ENCODE assay signal across 16 cellular contexts in the genomic region with DNA sequence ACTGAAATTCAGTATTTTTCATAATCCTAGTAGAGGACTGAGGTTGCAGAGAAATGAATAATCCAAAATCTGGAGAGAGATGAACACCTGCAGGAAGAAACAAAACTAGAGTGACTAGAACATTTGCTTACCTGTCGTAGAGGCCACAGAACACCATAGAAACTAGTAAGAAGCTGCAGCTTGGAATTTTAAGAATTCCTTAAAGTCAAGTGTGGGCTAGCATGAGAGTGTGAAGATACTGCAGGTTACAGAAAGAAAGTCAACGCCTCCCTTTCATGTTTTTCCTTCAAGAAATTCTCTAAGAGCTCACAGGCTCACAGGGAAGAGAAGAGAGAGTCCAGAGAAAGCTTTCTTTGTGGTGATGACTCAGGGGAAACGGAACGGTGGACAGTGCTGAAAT.
DNase-seq lines count a peak whose midpoint lies in the region; ATAC-seq and TF ChIP-seq lines count a peak whose summit lies in the region.
"Had no signal": no experiment of that assay in that cellular context is flagged by ENCODE, and none has a peak within 500 bp of the region (broad histone marks: within the 10 kb centered on the region; RNA-seq: fewer than 3 reads in every experiment).

No MANE protein-coding gene starts in this region.

- H4K91ac ChIP-seq in H9 (ENCODE audit: insufficient read length, low read depth, low read length) (no peak overlapping the region), trophoblast cell (ENCODE audit: low read depth, low read length) (no peak overlapping the region)

- no peak overlapping the region for H3T11ph ChIP-seq in H9 (ENCODE audit: low read length)

- H3K4ac ChIP-seq in H9 (ENCODE audit: low read depth, low read length) (no peak overlapping the region), trophoblast cell (ENCODE audit: low read depth, low read length) (no peak overlapping the region)

- H3K27ac Mint-ChIP-seq in H9 (peak overlapping the region in 2 of 3 experiments; percentile 2 to 94; a peak in 3 of 7 replicates), mesothelial cell of epicardium (peak overlapping the region; percentile 41), T-cell (no peak overlapping the region)
- H3K27ac Mint-ChIP-seq: CD4-positive, alpha-beta T cell had no signal

- no TSS peak for BruUV-seq in PC-9 (replicated peaks; lab: Mats Ljungman, UMichigan)

- H3K56ac ChIP-seq in H9 (ENCODE audit: insufficient read length, low read depth, low read length) = no peak overlapping the region

- H3K9me3 ChIP-seq in H9 (ENCODE audit: control insufficient read depth, low read depth, low read length) = peaks cover 4% of the 10 kb centered on the region
- no peaks in the 10 kb centered on the region for H3K9me3 ChIP-seq in PC-9 (ENCODE audit: insufficient read depth, low read depth)
- no peaks in the 10 kb centered on the region for H3K9me3 ChIP-seq in trophoblast cell (ENCODE audit: insufficient read depth, low read depth, low read length)

- no peaks in the 10 kb centered on the region for H3K23me2 ChIP-seq in H9 (ENCODE audit: insufficient read length, low read depth, low read length, poor library complexity, severe bottlenecking)

- WGBS in H9 (ENCODE audit: extremely low coverage, insufficient read length, low lambda C conversion rate) = no CpG with 5 or more reads among the region's 4 CpGs
- no CpG with 5 or more reads among the region's 4 CpGs for WGBS in trophoblast cell (ENCODE audit: extremely low coverage, insufficient coverage, insufficient read length)

- no peaks in the 10 kb centered on the region for H3K79me2 ChIP-seq in H9 (ENCODE audit: insufficient read depth, low read length)
- no peaks in the 10 kb centered on the region for H3K79me2 ChIP-seq in PC-9 (ENCODE audit: low read depth)
- no peaks in the 10 kb centered on the region for H3K79me2 ChIP-seq in trophoblast cell (ENCODE audit: control insufficient read depth, insufficient read depth, low read length, poor library complexity)

- H2BK12ac ChIP-seq in H9 (ENCODE audit: insufficient read length, low read depth, low read length) (no peak overlapping the region), trophoblast cell (ENCODE audit: low read length) (no peak overlapping the region)

- H3K36me3 Mint-ChIP-seq in H9 (ENCODE audit: insufficient read depth in 1 of 3, low read depth in 3 of 3) = peaks cover 2 to 15% (median 7%) of the 10 kb centered on the region in 3 experiments; a peak in 5 of 7 replicates
- no peaks in the 10 kb centered on the region for H3K36me3 Mint-ChIP-seq in mesothelial cell of epicardium
- no peaks in the 10 kb centered on the region for H3K36me3 Mint-ChIP-seq in T-cell

- H2BK15ac ChIP-seq in H9 (ENCODE audit: low read depth, low read length) = no peak overlapping the region

- H3K79me1 ChIP-seq in H9 (ENCODE audit: insufficient read depth, low read depth, low read length, poor library complexity, severe bottlenecking) (no peaks in the 10 kb centered on the region), trophoblast cell (ENCODE audit: low read length) (no peaks in the 10 kb centered on the region)

- H3K4me3 ChIP-seq in PC-9 (no peak overlapping the region), epithelial cell of esophagus (ENCODE audit: low read length) (no peak overlapping the region), trophoblast cell (ENCODE audit: low read depth, low read length) (no peak overlapping the region)
- H3K4me3 ChIP-seq: BLaER1 treated with 17β-estradiol and CSF1 and Interleukin-3, amounts not matched to agents 10 nM and 100 nM had no signal

- intact Hi-C loops in PC-9 (cut with micrococcal nuclease; ENCODE audit: unreplicated experiment) = no loop called here

- CTCF ChIA-PET in PC-9 (lab: Charles Lee) (no interaction called here), T-cell (lab: Charles Lee) (no interaction called here)

- no peak overlapping the region for H3K27ac ChIP-seq in H9 (ENCODE audit: insufficient read length, low read depth, low read length)
- no peak overlapping the region for H3K27ac ChIP-seq in PC-9
- H3K27ac ChIP-seq in substantia nigra (ENCODE audit: low read depth, low read length, poor library complexity, severe bottlenecking) = no peak overlapping the region
- H3K27ac ChIP-seq in trophoblast cell (ENCODE audit: low read depth, low read length) = no peak overlapping the region
- H3K27ac ChIP-seq: BLaER1 treated with 17β-estradiol and CSF1 and Interleukin-3, amounts not matched to agents 10 nM and 100 nM had no signal

- peaks cover 18 to 20% of the 10 kb centered on the region in 2 experiments; a peak in 4 of 5 replicates for H3K9me3 Mint-ChIP-seq in H9
- peaks cover 34% of the 10 kb centered on the region for H3K9me3 Mint-ChIP-seq in mesothelial cell of epicardium
- H3K9me3 Mint-ChIP-seq in T-cell = peaks cover 9 to 16% (median 10%) of the 10 kb centered on the region in 3 donors

- H2BK5ac ChIP-seq in H9 (ENCODE audit: insufficient read length, low read length) (no peak overlapping the region), trophoblast cell (ENCODE audit: low read depth, low read length, poor library complexity) (no peak overlapping the region)

- H4K8ac ChIP-seq in H9 (replicated peaks; ENCODE audit: insufficient read length, low read depth, low read length) (no peak overlapping the region), trophoblast cell (ENCODE audit: low read depth, low read length) (no peak overlapping the region)

- H3K18ac ChIP-seq in H9 (ENCODE audit: insufficient read length, low read depth, low read length) (no peak overlapping the region), trophoblast cell (ENCODE audit: low read length) (no peak overlapping the region)

- H3K9ac ChIP-seq in H9 (ENCODE audit: extremely low read depth, insufficient read length, low read length) = no peak overlapping the region
- H3K9ac ChIP-seq in trophoblast cell (ENCODE audit: low read length) = no peak overlapping the region
- H3K9ac ChIP-seq: BLaER1 treated with 17β-estradiol and CSF1 and Interleukin-3, amounts not matched to agents 10 nM and 100 nM had no signal

- no peak for TF ChIP-seq CTCF in H9 (conservative IDR thresholded peaks at IDR 0.05)
- TF ChIP-seq CTCF in PC-9 (conservative IDR thresholded peaks at IDR 0.05) = no peak
- TF ChIP-seq CTCF in epithelial cell of esophagus (IDR thresholded peaks at IDR 0.05; ENCODE audit: insufficient read depth, low read depth, low read length, missing control alignments) = no peak
- TF ChIP-seq CTCF in mesothelial cell of epicardium (IDR thresholded peaks at IDR 0.05; ENCODE audit: unreplicated experiment) = no peak

- H4K5ac ChIP-seq in H9 (ENCODE audit: insufficient read length, low read depth, low read length) = no peak overlapping the region

- no peak overlapping the region for H4K12ac ChIP-seq in trophoblast cell (ENCODE audit: low read depth, low read length)

- no peak for ATAC-seq in HG02798 (IDR thresholded peaks at IDR 0.05; ENCODE audit: poor library complexity, unreplicated experiment)
- no peak for ATAC-seq in T-cell (replicated peaks in 1 of 4)
- ATAC-seq: HCT116, HepG2 had no signal

- H3K4me2 ChIP-seq in H9 (ENCODE audit: insufficient read depth, insufficient read length, low read length) = no peak overlapping the region
- no peak overlapping the region for H3K4me2 ChIP-seq in PC-9
- H3K4me2 ChIP-seq in trophoblast cell (ENCODE audit: low read length) = no peak overlapping the region
- H3K4me2 ChIP-seq: BLaER1 treated with 17β-estradiol and CSF1 and Interleukin-3, amounts not matched to agents 10 nM and 100 nM had no signal

- H3K36me3 ChIP-seq in PC-9 (ENCODE audit: low read depth) = no peaks in the 10 kb centered on the region
- no peaks in the 10 kb centered on the region for H3K36me3 ChIP-seq in trophoblast cell (ENCODE audit: control insufficient read depth in 1 of 2, insufficient read depth in 2 of 2, low read length in 2 of 2)
- H3K36me3 ChIP-seq: BLaER1 treated with 17β-estradiol and CSF1 and Interleukin-3, amounts not matched to agents 10 nM and 100 nM had no signal

- POLR2A ChIA-PET in PC-9 (lab: Charles Lee; ENCODE audit: unreplicated experiment) (interaction anchor here (0.7 kb wide), 1 partner anchor 29 kb away, joined by 6 read pairs; no protein-coding TSS in a partner anchor), T-cell (lab: Charles Lee) (no interaction called here)

- H2BK120ac ChIP-seq in H9 (ENCODE audit: low read depth, low read length, poor library complexity, severe bottlenecking) (no peak overlapping the region), trophoblast cell (ENCODE audit: insufficient read depth, low read length, poor library complexity) (no peak overlapping the region)

- H3F3A ChIP-seq in PC-9 (ENCODE audit: insufficient read depth, low read depth) = no peaks in the 10 kb centered on the region

- H4K20me1 ChIP-seq in H9 (ENCODE audit: control insufficient read depth, insufficient read depth, insufficient read length) (no peaks in the 10 kb centered on the region), PC-9 (ENCODE audit: insufficient read depth) (no peaks in the 10 kb centered on the region)
- H4K20me1 ChIP-seq: BLaER1 treated with 17β-estradiol and CSF1 and Interleukin-3, amounts not matched to agents 10 nM and 100 nM had no signal

- H3K4me1 ChIP-seq in H9 (ENCODE audit: insufficient read depth, low read length) = no peaks in the 10 kb centered on the region; the same call in 1 of the 2 replicates
- no peaks in the 10 kb centered on the region for H3K4me1 ChIP-seq in PC-9 (replicated peaks; ENCODE audit: insufficient read depth)
- H3K4me1 ChIP-seq in trophoblast cell (ENCODE audit: control insufficient read depth in 1 of 2, insufficient read depth in 2 of 2, low read length in 2 of 2) = no peaks in the 10 kb centered on the region
- H3K4me1 ChIP-seq: BLaER1 treated with 17β-estradiol and CSF1 and Interleukin-3, amounts not matched to agents 10 nM and 100 nM had no signal

- H2BK20ac ChIP-seq in H9 (ENCODE audit: low read depth, low read length, poor library complexity, severe bottlenecking) = no peak overlapping the region

- no peak overlapping the region for H3K14ac ChIP-seq in H9 (ENCODE audit: insufficient read depth, low read length)
- H3K14ac ChIP-seq in trophoblast cell (ENCODE audit: low read length) = no peak overlapping the region

- H3K23ac ChIP-seq in H9 (ENCODE audit: insufficient read length, low read depth, low read length) (no peak overlapping the region), trophoblast cell (ENCODE audit: low read length) (no peak overlapping the region)

- H3K27me3 Mint-ChIP-seq in H9 (ENCODE audit: low read depth) (no peaks in the 10 kb centered on the region), mesothelial cell of epicardium (ENCODE audit: low read depth) (no peaks in the 10 kb centered on the region), T-cell (no peaks in the 10 kb centered on the region)
- H3K27me3 Mint-ChIP-seq: CD4-positive, alpha-beta T cell had no signal

- DNase-seq in H9 = no peak
- DNase-seq in PC-9 = no peak
- peak; percentile 9 for DNase-seq in epithelial cell of esophagus (ENCODE audit: low read depth)
- DNase-seq in mesothelial cell of epicardium (ENCODE audit: low spot score in 2 of 2, unreplicated experiment in 2 of 2) = no peak
- no peak for DNase-seq in substantia nigra (lab: John Stamatoyannopoulos, UW)
- no peak for DNase-seq in trophoblast cell
- DNase-seq in T-cell = no peak
- DNase-seq: ACHN; Calu3; CD4-positive, alpha-beta T cell; DMS79 treated with DMSO at 0.1 percent for 48 hours; EL had no signal

- no peaks in the 10 kb centered on the region for H3K27me3 ChIP-seq in H9 (ENCODE audit: insufficient read depth, low read length)
- no peaks in the 10 kb centered on the region for H3K27me3 ChIP-seq in PC-9 (ENCODE audit: insufficient read depth, low read depth)
- no peaks in the 10 kb centered on the region for H3K27me3 ChIP-seq in trophoblast cell (ENCODE audit: insufficient read depth, low read length)
- H3K27me3 ChIP-seq: BLaER1 treated with 17β-estradiol and CSF1 and Interleukin-3, amounts not matched to agents 10 nM and 100 nM had no signal

- no peaks in the 10 kb centered on the region for H3K9me2 ChIP-seq in PC-9 (ENCODE audit: insufficient read depth)

- H3K4me1 Mint-ChIP-seq in H9 (peaks cover 6 to 10% of the 10 kb centered on the region in 2 experiments), mesothelial cell of epicardium (peaks cover 8% of the 10 kb centered on the region), T-cell (no peaks in the 10 kb centered on the region)

- H2AK5ac ChIP-seq in H9 (ENCODE audit: insufficient read length, low read length) (no peak overlapping the region), trophoblast cell (ENCODE audit: low read length) (no peak overlapping the region)

- no peak overlapping the region for H3K4me3 Mint-ChIP-seq in H9
- H3K4me3 Mint-ChIP-seq in mesothelial cell of epicardium = no peak overlapping the region
- no peak overlapping the region for H3K4me3 Mint-ChIP-seq in T-cell
- H3K4me3 Mint-ChIP-seq: CD4-positive, alpha-beta T cell had no signal

- no peak overlapping the region for H2AFZ ChIP-seq in H9 (ENCODE audit: low read length)
- H2AFZ ChIP-seq in PC-9 = 0 out of 2 replicates have a peak overlapping the region, but pooled peaks have one; percentile 20
- no peak overlapping the region for H2AFZ ChIP-seq in trophoblast cell (ENCODE audit: insufficient read depth, low read length, poor library complexity)

Comparison
In these comparisons a context has a peak if more than half of its experiments do, and no peak if none do; other contexts are left out.
1. H3K27ac Mint-ChIP-seq: peak in H9 (2 of 3) and mesothelial cell of epicardium (single experiment); none in T-cell (0 of 2).